ENCODE assay signal across 17 cellular contexts in genomic region chr1:223088713-223089240, GRCh38.
"Had no signal": no experiment of that assay in that cellular context is flagged by ENCODE, and none has a peak within 500 bp of the region (broad histone marks: within the 10 kb centered on the region; RNA-seq: fewer than 3 reads in every experiment).

No MANE protein-coding gene starts in this region.

- H3K36me3 Mint-ChIP-seq: activated naive CD8-positive, alpha-beta T cell treated with anti-CD3 and anti-CD28 coated beads for 36 hours had no signal

- ATAC-seq: activated T-cell treated with anti-CD3 and anti-CD28 coated beads, Interleukin-2, amount 50 U/mL, for 4 hours; foreskin keratinocyte; left ventricle myocardium superior had no signal

- H3K27me3 Mint-ChIP-seq: activated naive CD8-positive, alpha-beta T cell treated with anti-CD3 and anti-CD28 coated beads for 36 hours; stimulated activated naive CD8-positive, alpha-beta T cell treated with anti-CD3 and anti-CD28 coated beads, Interleukin-15, Interleukin-2, amounts not matched to agents 100 ng/mL and 50 ng/mL, for 24 hours had no signal

- H3K27me3 ChIP-seq: tibial nerve, uterus had no signal

- H3K27ac ChIP-seq: foreskin keratinocyte, tibial nerve had no signal

- H3K4me3 Mint-ChIP-seq: activated naive CD8-positive, alpha-beta T cell treated with anti-CD3 and anti-CD28 coated beads for 36 hours; activated T-cell treated with anti-CD3 and anti-CD28 coated beads, Interleukin-2, amount 50 U/mL, for 4 hours; nephron progenitor cell; stimulated activated naive CD8-positive, alpha-beta T cell treated with anti-CD3 and anti-CD28 coated beads, Interleukin-15, Interleukin-2, amounts not matched to agents 100 ng/mL and 50 ng/mL, for 24 hours had no signal

- H3K27ac Mint-ChIP-seq: activated naive CD8-positive, alpha-beta T cell treated with anti-CD3 and anti-CD28 coated beads for 36 hours; stimulated activated naive CD8-positive, alpha-beta T cell treated with anti-CD3 and anti-CD28 coated beads, Interleukin-15, Interleukin-2, amounts not matched to agents 100 ng/mL and 50 ng/mL, for 24 hours had no signal

- H3K4me1 ChIP-seq: foreskin keratinocyte had no signal

- DNase-seq: activated naive CD4-positive, alpha-beta T cell treated with Interleukin-2 at 50 U/mL for 16 hours; activated naive CD8-positive, alpha-beta T cell treated with anti-CD3 and anti-CD28 coated beads for 36 hours; activated T-cell treated with anti-CD3 and anti-CD28 coated beads, Interleukin-2, amount 50 U/mL, for 4 hours; amniotic stem cell; erythroblast; foreskin keratinocyte; left ventricle myocardium superior; mammary epithelial cell; nephron progenitor cell; occipital lobe; posterior cingulate gyrus; retina; stimulated activated CD4-positive, alpha-beta T cell treated with anti-CD3 and anti-CD28 coated beads, Interleukin-4, amount 100 ng/mL, for 4 hours; T-helper 1 cell; uterus had no signal

- H3K9me3 Mint-ChIP-seq: activated naive CD8-positive, alpha-beta T cell treated with anti-CD3 and anti-CD28 coated beads for 36 hours; activated T-cell treated with anti-CD3 and anti-CD28 coated beads, Interleukin-2, amount 50 U/mL, for 4 hours; stimulated activated naive CD8-positive, alpha-beta T cell treated with anti-CD3 and anti-CD28 coated beads, Interleukin-15, Interleukin-2, amounts not matched to agents 100 ng/mL and 50 ng/mL, for 24 hours had no signal

- H3K4me3 ChIP-seq: tibial nerve, uterus had no signal

- H3K36me3 ChIP-seq: tibial nerve, uterus had no signal

- H3K9me3 ChIP-seq: tibial nerve, uterus had no signal
